In genomic region chr19:1410789-1411188, GRCh38 we compare ENCODE assay signal across 10 cellular contexts. TPM values are rescaled to one million over a fixed set of nuclear protein-coding genes. Genes with fewer than 3 reads are reported as not detected.
A peak's percentile ranks its signal among the peaks of the same experiment; 100 is the strongest.
DNase-seq lines count a peak whose midpoint lies in the region; ATAC-seq and TF ChIP-seq lines count a peak whose summit lies in the region.
"Had no signal": no experiment of that assay in that cellular context is flagged by ENCODE, and none has a peak within 500 bp of the region (broad histone marks: within the 10 kb centered on the region; RNA-seq: fewer than 3 reads in every experiment).

No MANE protein-coding gene starts in this region.

- no peaks in the 10 kb centered on the region for H3K27me3 Mint-ChIP-seq in activated CD8-positive, alpha-beta memory T cell treated with anti-CD3 and anti-CD28 coated beads, Interleukin-2, amount 10 ng/mL, durations not matched to agents 7 days and 5 days
- no peaks in the 10 kb centered on the region for H3K27me3 Mint-ChIP-seq in activated naive CD8-positive, alpha-beta T cell treated with anti-CD3 and anti-CD28 coated beads for 36 hours
- H3K27me3 Mint-ChIP-seq in immature natural killer cell (ENCODE audit: low read depth in 3 of 3): peaks cover 12 to 41% (median 17%) of the 10 kb centered on the region in 3 donors

- no peaks in the 10 kb centered on the region for H3K9me3 Mint-ChIP-seq in activated CD8-positive, alpha-beta memory T cell treated with anti-CD3 and anti-CD28 coated beads, Interleukin-2, amount 10 ng/mL, durations not matched to agents 7 days and 5 days (ENCODE audit: low read depth)
- no peaks in the 10 kb centered on the region for H3K9me3 Mint-ChIP-seq in activated naive CD8-positive, alpha-beta T cell treated with anti-CD3 and anti-CD28 coated beads for 36 hours
- H3K9me3 Mint-ChIP-seq in immature natural killer cell: no peaks in the 10 kb centered on the region

- no peaks in the 10 kb centered on the region for H3K9me3 ChIP-seq in stomach

- peaks cover 68% of the 10 kb centered on the region for H3K4me1 Mint-ChIP-seq in activated CD8-positive, alpha-beta memory T cell treated with anti-CD3 and anti-CD28 coated beads, Interleukin-2, amount 10 ng/mL, durations not matched to agents 7 days and 5 days
- H3K4me1 Mint-ChIP-seq in activated naive CD8-positive, alpha-beta T cell treated with anti-CD3 and anti-CD28 coated beads for 36 hours: peaks cover 61% of the 10 kb centered on the region
- peaks cover 74% of the 10 kb centered on the region in 2 donors for H3K4me1 Mint-ChIP-seq in immature natural killer cell

- CTCF ChIA-PET in activated CD8-positive, alpha-beta memory T cell treated with anti-CD3 and anti-CD28 coated beads, Interleukin-2, amount 10 ng/mL, durations not matched to agents 7 days and 5 days (lab: Charles Lee): interaction anchor here (1.3 kb wide), 1 partner anchor 131 kb away, joined by 3 read pairs; no protein-coding TSS in a partner anchor

- peak overlapping the region in 2 of 4 donors; percentile 97 to 99 for H3K4me3 ChIP-seq in stomach

- peak overlapping the region; percentile 88 for H3K4me3 Mint-ChIP-seq in activated CD8-positive, alpha-beta memory T cell treated with anti-CD3 and anti-CD28 coated beads, Interleukin-2, amount 10 ng/mL, durations not matched to agents 7 days and 5 days
- H3K4me3 Mint-ChIP-seq in activated naive CD8-positive, alpha-beta T cell treated with anti-CD3 and anti-CD28 coated beads for 36 hours: peak overlapping the region; percentile 96
- H3K4me3 Mint-ChIP-seq in immature natural killer cell: peak overlapping the region; percentile 89 to 96 (median 95)

- H3K27ac ChIP-seq in stomach: peak overlapping the region in 4 of 5 donors; percentile 58 to 98 (median 96)

- WGBS in stomach, 5 donors: 67 to 80% (median 70%) methylated on average over 6 to 9 of the region's 9 CpGs

- H3K27me3 ChIP-seq in stomach: no peaks in the 10 kb centered on the region

- peaks cover 68 to 90% (median 86%) of the 10 kb centered on the region in 4 donors for H3K4me1 ChIP-seq in stomach

- peaks cover 13 to 27% (median 20%) of the 10 kb centered on the region in 4 donors for H3K36me3 ChIP-seq in stomach

- H3K36me3 Mint-ChIP-seq in activated CD8-positive, alpha-beta memory T cell treated with anti-CD3 and anti-CD28 coated beads, Interleukin-2, amount 10 ng/mL, durations not matched to agents 7 days and 5 days: peaks cover 15% of the 10 kb centered on the region
- peaks cover 47% of the 10 kb centered on the region for H3K36me3 Mint-ChIP-seq in activated naive CD8-positive, alpha-beta T cell treated with anti-CD3 and anti-CD28 coated beads for 36 hours
- peaks cover 0 to 4% (median 0%) of the 10 kb centered on the region in 3 donors for H3K36me3 Mint-ChIP-seq in immature natural killer cell

- TF ChIP-seq POLR2A in stomach (IDR thresholded peaks at IDR 0.05): no peak

- TF ChIP-seq CTCF in stomach (IDR thresholded peaks at IDR 0.05): no peak

- intact Hi-C loops in stomach (cut with DNase I; ENCODE audit: low total_unique reads): no loop called here

- TF ChIP-seq EP300 in stomach (IDR thresholded peaks at IDR 0.05): no peak

- DNase-seq in activated CD8-positive, alpha-beta memory T cell treated with anti-CD3 and anti-CD28 coated beads, Interleukin-2, amount 10 ng/mL, durations not matched to agents 7 days and 5 days: no peak
- DNase-seq in activated CD8-positive, alpha-beta memory T cell treated with anti-CD3 and anti-CD28 coated beads, Interleukin-2, amount 50 U/mL, for 48 hours: no peak
- DNase-seq in activated naive CD8-positive, alpha-beta T cell treated with anti-CD3 and anti-CD28 coated beads for 36 hours: no peak
- DNase-seq in immature natural killer cell: no peak
- no peak for DNase-seq in stomach
- no peak for DNase-seq in D341Med (ENCODE audit: low spot score)
- no peak for DNase-seq in foreskin melanocyte
- DNase-seq: NCI-H1105, small intestine had no signal

- no peak for ATAC-seq in activated CD8-positive, alpha-beta memory T cell treated with anti-CD3 and anti-CD28 coated beads, Interleukin-2, amount 10 ng/mL, durations not matched to agents 7 days and 5 days
- ATAC-seq in HG03097 (IDR thresholded peaks at IDR 0.05; ENCODE audit: low FRiP score, unreplicated experiment): no peak

- H3K27ac Mint-ChIP-seq in activated CD8-positive, alpha-beta memory T cell treated with anti-CD3 and anti-CD28 coated beads, Interleukin-2, amount 10 ng/mL, durations not matched to agents 7 days and 5 days: peak overlapping the region; percentile 81
- H3K27ac Mint-ChIP-seq in activated naive CD8-positive, alpha-beta T cell treated with anti-CD3 and anti-CD28 coated beads for 36 hours: peak overlapping the region; percentile 95
- peak overlapping the region; percentile 96 to 98 (median 97) for H3K27ac Mint-ChIP-seq in immature natural killer cell

RNA-seq across cellular contexts. Expression of gene DAZAP1, which starts 3.4 kb away (rescaled TPM):
- 100 to 1,000 TPM; 275 to 283 TPM for total RNA-seq in activated CD8-positive, alpha-beta memory T cell treated with anti-CD3 and anti-CD28 coated beads, Interleukin-2, amount 10 ng/mL, durations not matched to agents 7 days and 5 days
- total RNA-seq in activated naive CD8-positive, alpha-beta T cell treated with anti-CD3 and anti-CD28 coated beads for 36 hours: 100 to 1,000 TPM; 287 to 297 TPM
- polyA plus RNA-seq in immature natural killer cell (10 to 100 TPM in 1 of 3 donors, 1 to 10 TPM in 2; 4.3 to 10.3 (median 8.0) TPM), stomach (10 to 100 TPM; 55.9 to 68.1 (median 63.4) TPM)
- total RNA-seq in stomach: 100 to 1,000 TPM in 1 of 5 donors, 10 to 100 TPM in 4; 21.4 to 124 (median 42.5) TPM

RNA-seq across cellular contexts. Expression of gene GAMT, which starts 9.4 kb away (rescaled TPM):
- 10 to 100 TPM; 19.3 to 20.4 TPM for total RNA-seq in activated CD8-positive, alpha-beta memory T cell treated with anti-CD3 and anti-CD28 coated beads, Interleukin-2, amount 10 ng/mL, durations not matched to agents 7 days and 5 days
- 10 to 100 TPM; 36.5 to 37.6 TPM for total RNA-seq in activated naive CD8-positive, alpha-beta T cell treated with anti-CD3 and anti-CD28 coated beads for 36 hours
- polyA plus RNA-seq in immature natural killer cell (10 to 100 TPM in 2 of 3 donors, 1 to 10 TPM in 1; 7.9 to 16.5 (median 10.5) TPM), stomach (100 to 1,000 TPM in 1 of 3 donors, 10 to 100 TPM in 2; 26.8 to 102 (median 55.3) TPM)
- total RNA-seq in stomach: 10 to 100 TPM in 1 of 5 donors, 1 to 10 TPM in 2, not detected in 2; 2.6 to 15.6 (median 4.5) TPM

RNA-seq across cellular contexts. Expression of gene NDUFS7, which starts 27.1 kb away (rescaled TPM):
- total RNA-seq in activated CD8-positive, alpha-beta memory T cell treated with anti-CD3 and anti-CD28 coated beads, Interleukin-2, amount 10 ng/mL, durations not matched to agents 7 days and 5 days: 100 to 1,000 TPM; 124 to 135 TPM
- 100 to 1,000 TPM in 1 of 2 experiments, 10 to 100 TPM in 1; 98.7 to 101 TPM for total RNA-seq in activated naive CD8-positive, alpha-beta T cell treated with anti-CD3 and anti-CD28 coated beads for 36 hours
- polyA plus RNA-seq in immature natural killer cell (100 to 1,000 TPM; 209 to 227 (median 213) TPM), stomach (100 to 1,000 TPM; 107 to 169 (median 138) TPM)
- total RNA-seq in stomach: 100 to 1,000 TPM in 3 of 5 donors, 10 to 100 TPM in 2; 31.6 to 217 (median 102) TPM

RNA-seq across cellular contexts. Expression of gene RPS15, which starts 27.4 kb away (rescaled TPM):
- total RNA-seq in activated CD8-positive, alpha-beta memory T cell treated with anti-CD3 and anti-CD28 coated beads, Interleukin-2, amount 10 ng/mL, durations not matched to agents 7 days and 5 days: 1,000 to 10,000 TPM; 1,331 to 1,537 TPM
- 1,000 to 10,000 TPM; 1,472 to 1,524 TPM for total RNA-seq in activated naive CD8-positive, alpha-beta T cell treated with anti-CD3 and anti-CD28 coated beads for 36 hours
- 1,000 to 10,000 TPM; 1,383 to 2,244 (median 1,622) TPM for polyA plus RNA-seq in immature natural killer cell
- 1,000 to 10,000 TPM in 4 of 5 donors, 100 to 1,000 TPM in 1; 428 to 2,471 (median 1,694) TPM for total RNA-seq in stomach
- polyA plus RNA-seq in stomach: 1,000 to 10,000 TPM; 2,846 to 4,539 (median 3,866) TPM

RNA-seq across cellular contexts. Expression of gene APC2, which starts 39.1 kb away (rescaled TPM):
- total RNA-seq in activated CD8-positive, alpha-beta memory T cell treated with anti-CD3 and anti-CD28 coated beads, Interleukin-2, amount 10 ng/mL, durations not matched to agents 7 days and 5 days: under 1 TPM; 0.03 to 0.12 TPM
- total RNA-seq in activated naive CD8-positive, alpha-beta T cell treated with anti-CD3 and anti-CD28 coated beads for 36 hours: under 1 TPM; 0.21 to 0.26 TPM
- under 1 TPM in 1 of 3 donors, not detected in 2; 0.06 TPM for polyA plus RNA-seq in immature natural killer cell
- 1 to 10 TPM in 2 of 5 donors, under 1 TPM in 2, not detected in 1; 0.58 to 3.5 (median 2.0) TPM for total RNA-seq in stomach
- under 1 TPM; 0.10 to 0.31 (median 0.15) TPM for polyA plus RNA-seq in stomach
